31 cellular contexts compared by ENCODE assay signal in the genomic region with DNA sequence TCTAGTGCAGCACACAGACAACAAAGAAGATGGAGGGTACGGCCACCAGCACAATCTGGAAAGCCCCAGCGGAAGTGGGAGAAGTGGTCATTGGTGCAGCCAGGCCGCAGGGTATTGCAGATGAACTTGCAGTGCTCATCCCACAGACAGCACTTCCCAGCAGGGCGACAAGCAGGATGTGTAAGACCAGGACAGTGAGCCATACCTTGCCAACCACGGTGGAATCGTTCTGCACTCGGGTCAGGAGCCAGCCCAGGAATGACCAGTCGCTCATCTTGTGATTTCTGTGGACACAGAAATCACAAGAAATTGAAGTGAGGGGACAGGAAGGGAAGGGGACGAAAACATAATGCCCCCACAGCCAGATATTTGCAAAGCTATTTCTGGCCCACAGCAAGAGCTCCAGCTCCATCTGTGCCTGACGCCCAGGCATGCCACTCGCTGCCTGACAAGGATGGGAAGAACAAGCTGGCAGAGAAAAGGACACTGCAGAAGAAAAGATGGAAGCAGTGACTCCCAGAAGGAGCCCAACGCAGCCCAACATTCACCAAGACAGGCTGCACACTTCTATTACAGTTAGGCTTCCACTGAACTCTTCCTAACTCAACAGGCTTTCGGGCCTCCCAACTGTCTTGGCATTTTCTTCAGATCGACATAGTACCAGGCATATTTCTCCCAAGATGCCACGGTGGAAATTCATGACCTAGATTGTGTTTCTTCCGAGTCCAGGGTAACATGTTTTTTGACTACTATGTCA. TPM values are rescaled to one million over a fixed set of nuclear protein-coding genes. Genes with fewer than 3 reads are reported as not detected.
DNase-seq lines count a peak whose midpoint lies in the region; ATAC-seq, FAIRE-seq and TF ChIP-seq lines count a peak whose summit lies in the region.
"Had no signal": no experiment of that assay in that cellular context is flagged by ENCODE, and none has a peak within 500 bp of the region (broad histone marks: within the 10 kb centered on the region; RNA-seq: fewer than 3 reads in every experiment).

No MANE protein-coding gene starts in this region.

- H3K4me1 ChIP-seq in H1 (replicated peaks in 1 of 4; ENCODE audit: control insufficient read depth in 3 of 4, insufficient read depth in 4 of 4, low read length in 3 of 4) (peaks cover 0 to 3% (median 0%) of the 10 kb centered on the region in 4 experiments; a peak in 1 of 7 replicates), mucosa of descending colon (ENCODE audit: low read depth) (no peaks in the 10 kb centered on the region), PC-9 (replicated peaks; ENCODE audit: insufficient read depth) (peaks cover 22% of the 10 kb centered on the region), colonic mucosa (no peaks in the 10 kb centered on the region)
- H3K4me1 ChIP-seq: parathyroid adenoma, Peyer's patch, thyroid gland, uterus had no signal

- H3K79me2 ChIP-seq in H1 (ENCODE audit: control insufficient read depth in 1 of 2, insufficient read depth in 2 of 2, low read length in 2 of 2) (no peaks in the 10 kb centered on the region), PC-9 (ENCODE audit: low read depth) (no peaks in the 10 kb centered on the region)
- H3K79me2 ChIP-seq: parathyroid adenoma had no signal

- H3K4ac ChIP-seq in H1 (replicated peaks; ENCODE audit: insufficient read length, low read depth, low read length), result no peak overlapping the region

- peaks cover 20% of the 10 kb centered on the region for H3F3A ChIP-seq in PC-9 (ENCODE audit: insufficient read depth, low read depth)

- H3K9me3 ChIP-seq in H1 (ENCODE audit: insufficient read depth in 2 of 2, low read depth in 1 of 2, low read length in 1 of 2), result no peaks in the 10 kb centered on the region
- no peaks in the 10 kb centered on the region for H3K9me3 ChIP-seq in mucosa of descending colon
- H3K9me3 ChIP-seq in PC-9 (ENCODE audit: insufficient read depth, low read depth), result no peaks in the 10 kb centered on the region
- H3K9me3 ChIP-seq in colonic mucosa, result no peaks in the 10 kb centered on the region
- H3K9me3 ChIP-seq: Peyer's patch, thyroid gland, uterus had no signal

- H2AFZ ChIP-seq in H1 (ENCODE audit: low read length), result 0 out of 2 replicates have a peak overlapping the region, but pooled peaks have one; percentile 33
- no peak overlapping the region for H2AFZ ChIP-seq in PC-9
- H2AFZ ChIP-seq: parathyroid adenoma had no signal

- no peaks in the 10 kb centered on the region for H3K79me1 ChIP-seq in H1 (ENCODE audit: low read depth, low read length)

- DNase-seq in activated CD8-positive, alpha-beta memory T cell treated with anti-CD3 and anti-CD28 coated beads, Interleukin-2, amount 50 U/mL, for 48 hours, result peak; percentile 42
- no peak for DNase-seq in activated CD8-positive, alpha-beta memory T cell treated with anti-CD3 and anti-CD28 coated beads for 24 hours
- DNase-seq in MV-4-11 (lab: John Stamatoyannopoulos, UW) (peak; percentile 42), H1 (ENCODE audit: low read depth in 1 of 2, low spot score in 2 of 2) (no peak), mucosa of descending colon (no peak), PC-9 (no peak), colonic mucosa (no peak)
- DNase-seq: activated CD8-positive, alpha-beta T cell treated with anti-CD3 and anti-CD28 coated beads for 36 hours; activated naive CD8-positive, alpha-beta T cell treated with anti-CD3 and anti-CD28 coated beads for 36 hours; AML-193; aorta; CD8-positive, alpha-beta T cell; endodermal cell; NCI-H1105 treated with DMSO at 0.1 percent for 48 hours; NCI-H2029 treated with DMSO at 0.1 percent for 48 hours; NCI-H2227 treated with DMSO at 0.1 percent for 48 hours; NCI-H526; Peyer's patch; right cardiac atrium; SIG-M5; SW 1271; thyroid gland; uterus had no signal

- BruUV-seq in PC-9 (replicated peaks; lab: Mats Ljungman, UMichigan), result no TSS peak

- H2BK20ac ChIP-seq in H1 (ENCODE audit: low read length), result no peak overlapping the region

- H3K23ac ChIP-seq in H1 (ENCODE audit: insufficient read length), result no peak overlapping the region

- intact Hi-C loops in mucosa of descending colon (cut with DNase I, micrococcal nuclease), result no loop called here
- intact Hi-C loops in PC-9 (cut with micrococcal nuclease; ENCODE audit: unreplicated experiment), result no loop called here
- intact Hi-C loops in colonic mucosa (cut with DNase I), result no loop called here

- no peak for TF ChIP-seq POLR2A in H1 (IDR thresholded peaks at IDR 0.05; ENCODE audit: control extremely low read depth in 1 of 2, low read depth in 2 of 2, low read length in 2 of 2)

- TF ChIP-seq EP300 in H1 (IDR thresholded peaks at IDR 0.05; ENCODE audit: borderline replicate concordance in 1 of 2, low read depth in 2 of 2, low read length in 2 of 2), result no peak

- POLR2A ChIA-PET in H1 (lab: Charles Lee; ENCODE audit: partially characterized antibody), result no interaction called here
- POLR2A ChIA-PET in PC-9 (lab: Charles Lee; ENCODE audit: unreplicated experiment), result no interaction called here

- H4K91ac ChIP-seq in H1 (replicated peaks; ENCODE audit: insufficient read length, low read length), result no peak overlapping the region

- no peak overlapping the region for H3K4me3 ChIP-seq in H1 (ENCODE audit: extremely low read depth in 1 of 4, insufficient read depth in 2 of 4, low read depth in 3 of 4, low read length in 4 of 4)
- no peak overlapping the region for H3K4me3 ChIP-seq in mucosa of descending colon
- H3K4me3 ChIP-seq in PC-9, result no peak overlapping the region
- H3K4me3 ChIP-seq in colonic mucosa, result no peak overlapping the region
- H3K4me3 ChIP-seq: coronary artery, Peyer's patch, smooth muscle cell, thyroid gland, uterus had no signal

- no peak overlapping the region for H2AK5ac ChIP-seq in H1 (ENCODE audit: low read depth, low read length)

- no peak overlapping the region for H2BK120ac ChIP-seq in H1 (replicated peaks; ENCODE audit: low read depth, low read length)

- H3K4me2 ChIP-seq in H1 (ENCODE audit: insufficient read depth in 1 of 2, low read depth in 2 of 2, low read length in 2 of 2), result no peak overlapping the region
- no peak overlapping the region for H3K4me2 ChIP-seq in PC-9
- H3K4me2 ChIP-seq: smooth muscle cell had no signal

- H3K23me2 ChIP-seq in H1 (ENCODE audit: low read depth, low read length), result no peaks in the 10 kb centered on the region

- no peak overlapping the region; the same call in 1 of the 2 replicates for H2BK5ac ChIP-seq in H1 (ENCODE audit: low read depth, low read length)

- H4K5ac ChIP-seq in H1 (ENCODE audit: insufficient read length, low read depth, low read length), result no peak overlapping the region

- H4K20me1 ChIP-seq in H1 (replicated peaks in 1 of 2; ENCODE audit: control insufficient read depth in 1 of 2, insufficient read depth in 2 of 2, low read length in 2 of 2) (no peaks in the 10 kb centered on the region), PC-9 (ENCODE audit: insufficient read depth) (no peaks in the 10 kb centered on the region)

- CTCF ChIA-PET in H1 (lab: Charles Lee; ENCODE audit: partially characterized antibody) (interaction anchor here (0.7 to 42.5 kb wide), 5 partner anchors 13 to 73 kb away, joined by 3 to 731 read pairs (median 7); no protein-coding TSS in a partner anchor), PC-9 (lab: Charles Lee) (no interaction called here)

- H3K9ac ChIP-seq in H1 (replicated peaks in 1 of 4; ENCODE audit: extremely low read depth in 1 of 4, low read depth in 3 of 4, low read length in 3 of 4) (peak overlapping the region in 1 of 4 experiments; percentile 32; a peak in 1 of 7 replicates), colonic mucosa (ENCODE audit: low read depth in 2 of 2, low read length in 2 of 2) (no peak overlapping the region)
- H3K9ac ChIP-seq: parathyroid adenoma had no signal

- TF ChIP-seq CTCF in H1 (IDR thresholded peaks at IDR 0.05; ENCODE audit: control extremely low read depth in 1 of 3, insufficient read depth in 1 of 3, low read depth in 1 of 3, low read length in 3 of 3) (no peak), mucosa of descending colon (IDR thresholded peaks at IDR 0.05) (no peak), PC-9 (conservative IDR thresholded peaks at IDR 0.05) (no peak), colonic mucosa (IDR thresholded peaks at IDR 0.05) (no peak)

- no peak overlapping the region for H3K18ac ChIP-seq in H1 (ENCODE audit: extremely low read depth, low read length)

- no peak for TF ChIP-seq RAD21 in H1 (IDR thresholded peaks at IDR 0.05 in 1 of 2, conservative IDR thresholded peaks at IDR 0.05 in 1 of 2; ENCODE audit: low read depth in 2 of 2, low read length in 2 of 2)

- no peak overlapping the region for H4K8ac ChIP-seq in H1 (ENCODE audit: extremely low read depth, insufficient read depth, low read length)

- H3K27ac ChIP-seq in H1 (ENCODE audit: low read depth, low read length) (no peak overlapping the region), PC-9 (no peak overlapping the region), colonic mucosa (no peak overlapping the region)
- H3K27ac ChIP-seq: coronary artery, parathyroid adenoma, Peyer's patch, thyroid gland, uterus had no signal

- 90% methylated on average over 16 of the region's 16 CpGs; no CpG with 5 or more reads in 1 of the 2 experiments for WGBS in H1 (ENCODE audit: extremely low coverage in 1 of 2, insufficient coverage in 1 of 2, insufficient read length in 1 of 2, insufficient replicate concordance in 2 of 2, low coverage in 1 of 2, low lambda C conversion rate in 2 of 2, missing lambda C conversion rate in 1 of 2), 2 experiments

- no peak overlapping the region for H3K14ac ChIP-seq in H1 (ENCODE audit: insufficient read length)

- no peak overlapping the region for H3K56ac ChIP-seq in H1 (replicated peaks; ENCODE audit: insufficient read length, low read depth, low read length)

- H2BK15ac ChIP-seq in H1 (ENCODE audit: low read length), result no peak overlapping the region

- H3K36me3 ChIP-seq in H1 (ENCODE audit: control insufficient read depth in 2 of 4, insufficient read depth in 4 of 4, low read length in 3 of 4) (no peaks in the 10 kb centered on the region), mucosa of descending colon (ENCODE audit: low read depth) (no peaks in the 10 kb centered on the region), PC-9 (ENCODE audit: low read depth) (no peaks in the 10 kb centered on the region), colonic mucosa (no peaks in the 10 kb centered on the region)
- H3K36me3 ChIP-seq: Peyer's patch, thyroid gland, uterus had no signal

- no peak overlapping the region for H2BK12ac ChIP-seq in H1 (ENCODE audit: low read depth, low read length)

- H3K27me3 ChIP-seq in H1 (replicated peaks in 1 of 4; ENCODE audit: control insufficient read depth in 3 of 4, extremely low read depth in 1 of 4, insufficient read depth in 3 of 4, low read length in 3 of 4) (no peaks in the 10 kb centered on the region), PC-9 (ENCODE audit: insufficient read depth, low read depth) (no peaks in the 10 kb centered on the region), colonic mucosa (no peaks in the 10 kb centered on the region)
- H3K27me3 ChIP-seq: Peyer's patch, thyroid gland, uterus had no signal

- H3K9me2 ChIP-seq in PC-9 (ENCODE audit: insufficient read depth), result no peaks in the 10 kb centered on the region

- ATAC-seq in HG03432 (IDR thresholded peaks at IDR 0.05; ENCODE audit: unreplicated experiment) (no peak), mucosa of descending colon (no peak)
- ATAC-seq: activated CD8-positive, alpha-beta T cell treated with anti-CD3 and anti-CD28 coated beads for 36 hours; CD8-positive, alpha-beta T cell had no signal

- FAIRE-seq in H1 (lab: Jason Lieb, UNC), result no peak
- FAIRE-seq: bronchial epithelial cell had no signal

RNA-seq across cellular contexts. Expression of a gene that starts 17.5 kb away (rescaled TPM):
- 36.6 and 43.8 TPM in 2 replicates for total RNA-seq in H1 (2021; fragmentation: NEBNext Ultra II Directional; extraction: Animal tissue kit (Norgen Biotek cat#: 25700))
- polyA plus RNA-seq in H1 (2011; rRNA removed), result 7.6 and 10.1 TPM in 2 replicates
- polyA plus RNA-seq in H1 (2011; cell fraction: cytosol; rRNA removed), result 9.6 TPM
- 51.6 TPM for polyA plus RNA-seq in H1 (2011; cell fraction: nucleus; rRNA removed)
- 31.9 to 40.0 TPM (median 35.1 TPM) in 4 replicates for polyA plus RNA-seq in H1 (2012, experiment 1 of 2)
- 14.2 TPM for polyA plus RNA-seq in H1 (2012, experiment 2 of 2)
- polyA plus RNA-seq in H1 (2013, experiment 1 of 2), result 19.0 TPM
- polyA plus RNA-seq in H1 (2013, experiment 2 of 2), result 17.7 TPM
- polyA minus RNA-seq in H1 (2011; rRNA and poly(A)+ RNA removed), result 23.8 and 33.3 TPM in 2 replicates
- polyA minus RNA-seq in H1 (2011; cell fraction: cytosol; rRNA and poly(A)+ RNA removed), result 17.5 TPM
- polyA minus RNA-seq in H1 (2011; cell fraction: nucleus; rRNA and poly(A)+ RNA removed), result 36.3 TPM
- total RNA-seq in mucosa of descending colon (100 to 1,000 TPM in 1 of 3 donors, 10 to 100 TPM in 2; 84.9 to 111 (median 93.3) TPM), PC-9 (2021) (150 and 158 TPM in 2 replicates), colonic mucosa (100 to 1,000 TPM in 1 of 2 donors, 10 to 100 TPM in 1; 63.3 to 112 TPM)

RNA-seq across cellular contexts. Expression of a gene that starts 49.0 kb away (rescaled TPM):
- not detected in 2 replicates for total RNA-seq in H1 (2021; fragmentation: NEBNext Ultra II Directional; extraction: Animal tissue kit (Norgen Biotek cat#: 25700))
- 0.11 TPM in 1 of 2 replicates, not detected in the other for polyA plus RNA-seq in H1 (2011; rRNA removed)
- polyA plus RNA-seq in H1 (2011; cell fraction: cytosol; rRNA removed), result not detected
- not detected for polyA plus RNA-seq in H1 (2011; cell fraction: nucleus; rRNA removed)
- polyA plus RNA-seq in H1 (2012, experiment 1 of 2), result not detected in 4 replicates
- polyA plus RNA-seq in H1 (2012, experiment 2 of 2), result not detected
- polyA plus RNA-seq in H1 (2013, experiment 1 of 2), result not detected
- polyA plus RNA-seq in H1 (2013, experiment 2 of 2), result not detected
- polyA minus RNA-seq in H1 (2011; rRNA and poly(A)+ RNA removed), result not detected in 2 replicates
- not detected for polyA minus RNA-seq in H1 (2011; cell fraction: cytosol; rRNA and poly(A)+ RNA removed)
- not detected for polyA minus RNA-seq in H1 (2011; cell fraction: nucleus; rRNA and poly(A)+ RNA removed)
- total RNA-seq in mucosa of descending colon (not detected), PC-9 (2021) (not detected in 2 replicates), colonic mucosa (not detected)
- total RNA-seq: A673; activated CD8-positive, alpha-beta T cell treated with anti-CD3 and anti-CD28 coated beads for 36 hours; activated naive CD8-positive, alpha-beta T cell treated with anti-CD3 and anti-CD28 coated beads for 36 hours; activated T-helper 2 cell treated with anti-CD3 and anti-CD28 coated beads, Interferon-gamma antibody, Interleukin-2, Interleukin-4, amounts not matched to agents 10 μg/mL and 5 μg/mL and 100 μg/mL, durations not matched to agents 14 hours and 24 hours and 36 hours; aorta; bronchial epithelial cell; CD8-positive, alpha-beta T cell; endodermal cell; Peyer's patch; right cardiac atrium; smooth muscle cell; thyroid gland; uterus had no signal
- polyA plus RNA-seq: aorta, esophagus, right cardiac atrium, smooth muscle cell had no signal

Comparison
In these comparisons a context has a peak if more than half of its experiments do, and no peak if none do; other contexts are left out.
1. DNase-seq: peak in activated CD8-positive, alpha-beta memory T cell treated with anti-CD3 and anti-CD28 coated beads, Interleukin-2, amount 50 U/mL, for 48 hours (single experiment) and MV-4-11 (single experiment); none in activated CD8-positive, alpha-beta memory T cell treated with anti-CD3 and anti-CD28 coated beads for 24 hours (single experiment), H1 (0 of 2), mucosa of descending colon (0 of 3), PC-9 (0 of 2) and colonic mucosa (single experiment).